ENCODE assay signal across 1 cellular context in the genomic region with DNA sequence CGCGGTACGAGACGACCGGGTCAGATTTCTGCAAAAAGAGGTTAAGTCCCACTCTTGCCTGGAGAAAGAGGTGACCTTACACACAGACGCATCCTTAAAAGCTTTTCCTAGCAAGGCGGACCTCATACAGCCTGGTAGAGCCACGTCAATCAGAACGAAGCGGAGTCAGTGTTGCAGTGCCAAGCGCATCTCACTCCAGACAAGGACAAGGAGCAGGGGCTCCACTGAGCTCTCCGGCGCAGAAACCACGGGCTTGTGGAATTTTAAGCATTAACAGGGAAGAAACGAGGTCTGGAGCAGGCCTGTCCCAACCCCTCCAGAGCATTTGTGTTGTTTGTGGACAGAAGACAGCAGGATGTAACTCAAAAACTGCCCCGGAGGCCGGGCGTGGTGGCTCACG.
TF ChIP-seq lines count a peak whose summit lies in the region.

No MANE protein-coding gene starts in this region.

TF ChIP-seq in HepG2, 621 proteins besides CTCF, POLR2A, EP300 and RAD21:
- no peak for TF ChIP-seq ZFP90 (CRISPR knock-in tag; IDR thresholded peaks at IDR 0.05; ENCODE audit: borderline replicate concordance)
- 0 out of 2 replicates have a peak, but pooled peaks have one; percentile 25 for TF ChIP-seq POLR2G (IDR thresholded peaks at IDR 0.05; ENCODE audit: low read depth, low read length)
TF ChIP-seq in HepG2: peak in this region for 1.
